In the genomic region with DNA sequence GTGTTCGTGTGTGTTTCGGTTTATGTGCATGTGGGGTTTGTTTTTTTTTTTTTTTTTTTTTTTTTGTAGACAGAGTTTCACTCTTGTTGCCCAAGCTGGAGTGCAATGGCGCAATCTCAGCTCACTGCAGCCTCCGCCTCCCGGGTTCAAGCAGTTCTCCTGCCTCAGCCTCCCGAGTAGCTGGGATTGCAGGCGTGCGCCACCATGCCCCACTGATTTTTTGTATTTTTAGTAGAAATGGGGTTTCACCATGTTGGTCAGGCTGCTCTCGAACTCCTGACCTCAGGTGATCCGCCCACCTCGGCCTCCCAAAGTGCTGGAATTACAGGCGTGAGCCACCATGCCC, we compare ENCODE assay signal across 9 cellular contexts. TPM values are rescaled to one million over a fixed set of nuclear protein-coding genes. Genes with fewer than 3 reads are reported as not detected.
DNase-seq lines count a peak whose midpoint lies in the region; ATAC-seq and TF ChIP-seq lines count a peak whose summit lies in the region.
"Not testable (repeated sequence)": the region's sequence is repeated elsewhere in the genome, so short reads cannot be mapped to it uniquely, and the experiment has no call there.
"Had no signal": no experiment of that assay in that cellular context is flagged by ENCODE, and none has a peak within 500 bp of the region (broad histone marks: within the 10 kb centered on the region; RNA-seq: fewer than 3 reads in every experiment).

No MANE protein-coding gene starts in this region.

- peak overlapping the region; percentile 89 for H3K27ac Mint-ChIP-seq in CD8-positive, alpha-beta T cell
- peak overlapping the region; percentile 88 for H3K27ac Mint-ChIP-seq in T-helper 2 cell treated with Interferon-gamma antibody and Interleukin-4, amounts not matched to agents 5 μg/mL and 100 μg/mL, for 36 hours
- peak overlapping the region; percentile 20 for H3K27ac Mint-ChIP-seq in activated T-cell treated with anti-CD3 and anti-CD28 coated beads, Interleukin-2, amount 50 U/mL, for 72 hours
- H3K27ac Mint-ChIP-seq in central memory CD8-positive, alpha-beta T cell (ENCODE audit: low read depth), result peak overlapping the region; percentile 85
- peak overlapping the region; percentile 80 for H3K27ac Mint-ChIP-seq in stimulated activated memory B cell treated with anti-CD40 and anti-IgM and Interleukin-4, amounts not matched to agents 10 μg/mL and 1 μg/mL and 100 μg/mL, for 72 hours

- intact Hi-C loops in CD8-positive, alpha-beta T cell (cut with DNase I, micrococcal nuclease), result loop anchor here (1.0 to 10.0 kb wide), 7 partner anchors 39 to 558 kb away; a partner anchor contains a TSS

- ATAC-seq in CD8-positive, alpha-beta T cell; activated T-cell treated with anti-CD3 and anti-CD28 coated beads, Interleukin-2, amount 50 U/mL, for 72 hours (replicated peaks in 1 of 2); central memory CD8-positive, alpha-beta T cell (replicated peaks; ENCODE audit: extremely low read depth, poor library complexity, severe bottlenecking); stimulated activated memory B cell treated with anti-CD40 and anti-IgM and Interleukin-4, amounts not matched to agents 10 μg/mL and 1 μg/mL and 100 μg/mL, for 72 hours: not testable (repeated sequence)

- peaks cover 48% of the 10 kb centered on the region for H3K4me1 ChIP-seq in CD8-positive, alpha-beta T cell (ENCODE audit: insufficient read depth, low read length)
- H3K4me1 ChIP-seq in Loucy (ENCODE audit: insufficient read depth, low read length, poor library complexity, severe bottlenecking), result peaks cover 54% of the 10 kb centered on the region
- H3K4me1 ChIP-seq in muscle layer of duodenum (ENCODE audit: control insufficient read depth in 1 of 2, insufficient read depth in 2 of 2, low read length in 2 of 2), result not testable (repeated sequence)

- not testable (repeated sequence) for H3K9me3 Mint-ChIP-seq in CD8-positive, alpha-beta T cell; T-helper 2 cell treated with Interferon-gamma antibody and Interleukin-4, amounts not matched to agents 5 μg/mL and 100 μg/mL, for 36 hours; activated T-cell treated with anti-CD3 and anti-CD28 coated beads, Interleukin-2, amount 50 U/mL, for 72 hours; central memory CD8-positive, alpha-beta T cell; stimulated activated memory B cell treated with anti-CD40 and anti-IgM and Interleukin-4, amounts not matched to agents 10 μg/mL and 1 μg/mL and 100 μg/mL, for 72 hours

- peaks cover 14% of the 10 kb centered on the region for H3K36me3 Mint-ChIP-seq in CD8-positive, alpha-beta T cell
- H3K36me3 Mint-ChIP-seq in T-helper 2 cell treated with Interferon-gamma antibody and Interleukin-4, amounts not matched to agents 5 μg/mL and 100 μg/mL, for 36 hours (ENCODE audit: low read depth); activated T-cell treated with anti-CD3 and anti-CD28 coated beads, Interleukin-2, amount 50 U/mL, for 72 hours (ENCODE audit: insufficient read depth in 2 of 2); stimulated activated memory B cell treated with anti-CD40 and anti-IgM and Interleukin-4, amounts not matched to agents 10 μg/mL and 1 μg/mL and 100 μg/mL, for 72 hours: not testable (repeated sequence)
- peaks cover 12% of the 10 kb centered on the region for H3K36me3 Mint-ChIP-seq in central memory CD8-positive, alpha-beta T cell (ENCODE audit: insufficient read depth)

- H3K27me3 Mint-ChIP-seq in CD8-positive, alpha-beta T cell (ENCODE audit: low read depth); activated T-cell treated with anti-CD3 and anti-CD28 coated beads, Interleukin-2, amount 50 U/mL, for 72 hours (ENCODE audit: low read depth); central memory CD8-positive, alpha-beta T cell; stimulated activated memory B cell treated with anti-CD40 and anti-IgM and Interleukin-4, amounts not matched to agents 10 μg/mL and 1 μg/mL and 100 μg/mL, for 72 hours: not testable (repeated sequence)
- peaks cover 12% of the 10 kb centered on the region for H3K27me3 Mint-ChIP-seq in T-helper 2 cell treated with Interferon-gamma antibody and Interleukin-4, amounts not matched to agents 5 μg/mL and 100 μg/mL, for 36 hours (ENCODE audit: low read depth)

- POLR2A ChIA-PET in CD8-positive, alpha-beta T cell (lab: Charles Lee), result interaction anchor here (0.6 to 1.7 kb wide), 9 partner anchors 9 to 68 kb away, joined by 3 to 7 read pairs (median 3); a partner anchor contains a TSS

- not testable (repeated sequence) for H3K27me3 ChIP-seq in CD8-positive, alpha-beta T cell (ENCODE audit: insufficient read depth, low read length); Loucy (ENCODE audit: insufficient read depth, low read length, poor library complexity, severe bottlenecking); muscle layer of duodenum (ENCODE audit: low read depth, low read length)

- not testable (repeated sequence) for H2AFZ ChIP-seq in Loucy (ENCODE audit: low read length)

- CTCF ChIA-PET in CD8-positive, alpha-beta T cell (lab: Charles Lee), result interaction anchor here (1.0 to 3.4 kb wide), 5 partner anchors 10 to 48 kb away, joined by 3 to 17 read pairs (median 3); no protein-coding TSS in a partner anchor

- peaks cover 44% of the 10 kb centered on the region for H3K79me2 ChIP-seq in Loucy (ENCODE audit: insufficient read depth, low read length)

- peak overlapping the region; percentile 65 for H3K4me3 ChIP-seq in CD8-positive, alpha-beta T cell (ENCODE audit: low read depth, low read length)
- peak overlapping the region; percentile 83 for H3K4me3 ChIP-seq in Loucy (ENCODE audit: low read length, poor library complexity, severe bottlenecking)
- not testable (repeated sequence) for H3K4me3 ChIP-seq in muscle layer of duodenum (ENCODE audit: low read depth in 1 of 2, low read length in 2 of 2)

- TF ChIP-seq CTCF in CD8-positive, alpha-beta T cell (IDR thresholded peaks at IDR 0.05); Loucy (conservative IDR thresholded peaks at IDR 0.05; ENCODE audit: low read length): not testable (repeated sequence)

- H3F3A ChIP-seq in Loucy (ENCODE audit: low read depth), result not testable (repeated sequence)

- H3K9me2 ChIP-seq in Loucy (replicated peaks; ENCODE audit: low read depth, low read length), result not testable (repeated sequence)

- H3K4me2 ChIP-seq in Loucy (ENCODE audit: low read depth, low read length, poor library complexity, severe bottlenecking), result peak overlapping the region; percentile 97

- peaks cover 66% of the 10 kb centered on the region for H3K4me1 Mint-ChIP-seq in CD8-positive, alpha-beta T cell (ENCODE audit: low read depth)
- H3K4me1 Mint-ChIP-seq in T-helper 2 cell treated with Interferon-gamma antibody and Interleukin-4, amounts not matched to agents 5 μg/mL and 100 μg/mL, for 36 hours (ENCODE audit: low read depth), result peaks cover 51% of the 10 kb centered on the region
- peaks cover 72% of the 10 kb centered on the region for H3K4me1 Mint-ChIP-seq in activated T-cell treated with anti-CD3 and anti-CD28 coated beads, Interleukin-2, amount 50 U/mL, for 72 hours (ENCODE audit: low read depth)
- H3K4me1 Mint-ChIP-seq in central memory CD8-positive, alpha-beta T cell, result peaks cover 57% of the 10 kb centered on the region
- H3K4me1 Mint-ChIP-seq in stimulated activated memory B cell treated with anti-CD40 and anti-IgM and Interleukin-4, amounts not matched to agents 10 μg/mL and 1 μg/mL and 100 μg/mL, for 72 hours, result peaks cover 69% of the 10 kb centered on the region

- H3K27ac ChIP-seq in CD8-positive, alpha-beta T cell (ENCODE audit: low read depth, low read length), result peak overlapping the region; percentile 59
- H3K27ac ChIP-seq in muscle layer of duodenum (ENCODE audit: low read length), result peak overlapping the region; percentile 45

- peak overlapping the region; percentile 90 for H3K4me3 Mint-ChIP-seq in CD8-positive, alpha-beta T cell
- peak overlapping the region; percentile 84 for H3K4me3 Mint-ChIP-seq in T-helper 2 cell treated with Interferon-gamma antibody and Interleukin-4, amounts not matched to agents 5 μg/mL and 100 μg/mL, for 36 hours
- peak overlapping the region; percentile 75 to 85 for H3K4me3 Mint-ChIP-seq in activated T-cell treated with anti-CD3 and anti-CD28 coated beads, Interleukin-2, amount 50 U/mL, for 72 hours
- H3K4me3 Mint-ChIP-seq in central memory CD8-positive, alpha-beta T cell, result peak overlapping the region; percentile 86
- peak overlapping the region; percentile 68 for H3K4me3 Mint-ChIP-seq in stimulated activated memory B cell treated with anti-CD40 and anti-IgM and Interleukin-4, amounts not matched to agents 10 μg/mL and 1 μg/mL and 100 μg/mL, for 72 hours

- H4K20me1 ChIP-seq in Loucy (ENCODE audit: insufficient read depth, low read length, poor library complexity, severe bottlenecking), result not testable (repeated sequence)

- H3K36me3 ChIP-seq in CD8-positive, alpha-beta T cell (ENCODE audit: insufficient read depth, low read length); Loucy (ENCODE audit: insufficient read depth, low read length); muscle layer of duodenum (ENCODE audit: control insufficient read depth in 1 of 2, insufficient read depth in 2 of 2, low read length in 2 of 2): not testable (repeated sequence)

- not testable (repeated sequence) for DNase-seq in CD8-positive, alpha-beta T cell; T-helper 2 cell treated with Interferon-gamma antibody and Interleukin-4, amounts not matched to agents 5 μg/mL and 100 μg/mL, for 36 hours (ENCODE audit: low spot score); activated T-cell treated with anti-CD3 and anti-CD28 coated beads, Interleukin-2, amount 50 U/mL, for 72 hours; central memory CD8-positive, alpha-beta T cell (ENCODE audit: low spot score in 2 of 2)

- peak overlapping the region; percentile 94 for H3K9ac ChIP-seq in Loucy (ENCODE audit: low read depth, low read length, poor library complexity, severe bottlenecking)

- not testable (repeated sequence) for H3K9me3 ChIP-seq in CD8-positive, alpha-beta T cell (ENCODE audit: low read length); Loucy (ENCODE audit: insufficient read depth, low read depth, low read length); muscle layer of duodenum (ENCODE audit: control insufficient read depth in 1 of 2, low read length in 2 of 2)

RNA-seq across cellular contexts. Expression of a gene that starts 0.4 kb away (rescaled TPM):
- total RNA-seq in CD8-positive, alpha-beta T cell, result 10 to 100 TPM; 43.4 to 44.6 TPM
- total RNA-seq in activated T-cell treated with anti-CD3 and anti-CD28 coated beads, Interleukin-2, amount 50 U/mL, for 72 hours, result 10 to 100 TPM; 13.0 to 16.1 TPM
- total RNA-seq: ascending aorta, HT-29 had no signal

Comparison
In these comparisons a context has a peak if more than half of its experiments do, and no peak if none do; other contexts are left out.
1. H3K27ac Mint-ChIP-seq: peak in every context shown above with its lines; median percentile 89 in CD8-positive, alpha-beta T cell; 88 in T-helper 2 cell treated with Interferon-gamma antibody and Interleukin-4, amounts not matched to agents 5 μg/mL and 100 μg/mL, for 36 hours; 85 in central memory CD8-positive, alpha-beta T cell; 80 in stimulated activated memory B cell treated with anti-CD40 and anti-IgM and Interleukin-4, amounts not matched to agents 10 μg/mL and 1 μg/mL and 100 μg/mL, for 72 hours; 20 in activated T-cell treated with anti-CD3 and anti-CD28 coated beads, Interleukin-2, amount 50 U/mL, for 72 hours.